In genomic region chr11:95218149-95218548, GRCh38 we compare ENCODE assay signal across 8 cellular contexts.
"Had no signal": no experiment of that assay in that cellular context is flagged by ENCODE, and none has a peak within 500 bp of the region (broad histone marks: within the 10 kb centered on the region; RNA-seq: fewer than 3 reads in every experiment).

No MANE protein-coding gene starts in this region.

- H2AFZ ChIP-seq: GM23338 had no signal

- H3K27me3 Mint-ChIP-seq: IgD-negative memory B cell had no signal

- H3K4me3 Mint-ChIP-seq: GM23338, H9, IgD-negative memory B cell had no signal

- H3K9me3 Mint-ChIP-seq: GM23338, H9, IgD-negative memory B cell had no signal

- H3K4me3 ChIP-seq: GM23338 had no signal

- H3K4me2 ChIP-seq: GM23338 had no signal

- ATAC-seq: GM23338, HepG2 had no signal

- H3K27ac ChIP-seq: HL-60 had no signal

- H3K27ac Mint-ChIP-seq: GM23338, H9 had no signal

- DNase-seq: H9, HCEC 1CT had no signal

- FAIRE-seq: H1, H54, HepG2 had no signal
